8 cellular contexts compared by ENCODE assay signal in the genomic region with DNA sequence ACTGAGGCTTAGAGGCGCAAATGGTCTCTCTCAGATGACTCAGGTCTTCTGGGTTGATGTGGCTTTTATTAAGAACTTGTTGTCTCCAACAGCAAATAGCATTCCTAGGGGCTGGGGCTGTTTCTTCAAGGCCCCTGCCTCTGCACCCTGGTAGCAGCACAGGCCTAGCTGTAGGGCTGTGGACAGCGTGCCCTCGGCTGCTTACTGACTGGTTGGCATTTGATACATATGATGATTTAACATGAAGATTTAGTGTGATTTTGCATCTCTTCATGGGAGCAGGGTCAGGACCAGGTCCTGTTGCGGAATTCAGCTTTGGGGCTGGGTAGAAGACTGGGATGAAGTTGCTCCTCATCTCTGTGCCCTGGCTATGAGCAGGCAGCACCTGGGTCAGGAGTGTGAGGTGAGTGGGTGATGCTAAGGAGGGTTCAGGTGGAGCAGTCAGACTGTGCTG. TPM values are rescaled to one million over a fixed set of nuclear protein-coding genes. Genes with fewer than 3 reads are reported as not detected.
DNase-seq lines count a peak whose midpoint lies in the region; ATAC-seq and TF ChIP-seq lines count a peak whose summit lies in the region.

No MANE protein-coding gene starts in this region.

- peak overlapping the region; percentile 79 for H3K4me3 Mint-ChIP-seq in T-helper 2 cell treated with Interferon-gamma antibody and Interleukin-4, amounts not matched to agents 5 μg/mL and 100 μg/mL, for 36 hours
- no peak overlapping the region for H3K4me3 Mint-ChIP-seq in endothelial cell (ENCODE audit: unreplicated experiment)

- TF ChIP-seq EP300 in suprapubic skin (IDR thresholded peaks at IDR 0.05) = no peak

- H3K27ac ChIP-seq in SJCRH30 = peak overlapping the region; percentile 91
- no peak overlapping the region for H3K27ac ChIP-seq in suprapubic skin

- H3K27ac Mint-ChIP-seq in T-helper 2 cell treated with Interferon-gamma antibody and Interleukin-4, amounts not matched to agents 5 μg/mL and 100 μg/mL, for 36 hours = peak overlapping the region; percentile 47
- H3K27ac Mint-ChIP-seq in endothelial cell (ENCODE audit: unreplicated experiment) = peak overlapping the region; percentile 48

- no peak for DNase-seq in T-helper 2 cell treated with Interferon-gamma antibody and Interleukin-4, amounts not matched to agents 5 μg/mL and 100 μg/mL, for 36 hours (ENCODE audit: low spot score)
- no peak for DNase-seq in T-helper 2 cell
- no peak for DNase-seq in SJCRH30
- no peak for DNase-seq in endothelial cell (ENCODE audit: low spot score)
- DNase-seq in suprapubic skin (ENCODE audit: low spot score in 2 of 2) = no peak

- 92% methylated on average over 4 of the region's 4 CpGs for WGBS in suprapubic skin

- H3K36me3 Mint-ChIP-seq in T-helper 2 cell treated with Interferon-gamma antibody and Interleukin-4, amounts not matched to agents 5 μg/mL and 100 μg/mL, for 36 hours (ENCODE audit: low read depth) = no peaks in the 10 kb centered on the region
- no peaks in the 10 kb centered on the region for H3K36me3 Mint-ChIP-seq in endothelial cell (ENCODE audit: low read depth, unreplicated experiment)

- TF ChIP-seq CTCF in endothelial cell (IDR thresholded peaks at IDR 0.05; ENCODE audit: unreplicated experiment) = no peak
- no peak for TF ChIP-seq CTCF in suprapubic skin (IDR thresholded peaks at IDR 0.05)

- peak overlapping the region; percentile 79 for H3K9ac ChIP-seq in skeletal muscle satellite cell (ENCODE audit: low read depth, low read length)

- peak overlapping the region; percentile 84 for H3K4me2 ChIP-seq in skeletal muscle satellite cell (ENCODE audit: low read length)

- no peaks in the 10 kb centered on the region for H3K27me3 ChIP-seq in SJCRH30
- no peaks in the 10 kb centered on the region for H3K27me3 ChIP-seq in skeletal muscle satellite cell (ENCODE audit: control insufficient read depth, insufficient read depth, low read length)
- no peaks in the 10 kb centered on the region for H3K27me3 ChIP-seq in suprapubic skin

- H3K9me3 ChIP-seq in SJCRH30 (replicated peaks) (no peaks in the 10 kb centered on the region), skeletal muscle satellite cell (replicated peaks; ENCODE audit: low read length) (no peaks in the 10 kb centered on the region), suprapubic skin (no peaks in the 10 kb centered on the region)

- H3K4me3 ChIP-seq in SJCRH30 = peak overlapping the region; percentile 47; the same call in 1 of the 2 replicates
- peak overlapping the region; percentile 35 for H3K4me3 ChIP-seq in skeletal muscle satellite cell (ENCODE audit: low read length)
- H3K4me3 ChIP-seq in suprapubic skin = no peak overlapping the region

- H3K9me3 Mint-ChIP-seq in T-helper 2 cell treated with Interferon-gamma antibody and Interleukin-4, amounts not matched to agents 5 μg/mL and 100 μg/mL, for 36 hours = no peaks in the 10 kb centered on the region
- no peaks in the 10 kb centered on the region for H3K9me3 Mint-ChIP-seq in endothelial cell (ENCODE audit: unreplicated experiment)

- TF ChIP-seq POLR2A in suprapubic skin (IDR thresholded peaks at IDR 0.05) = no peak

- H3K36me3 ChIP-seq in SJCRH30 = no peaks in the 10 kb centered on the region
- H3K36me3 ChIP-seq in skeletal muscle satellite cell (ENCODE audit: insufficient read depth, low read length) = no peaks in the 10 kb centered on the region
- no peaks in the 10 kb centered on the region for H3K36me3 ChIP-seq in suprapubic skin

- H3K27me3 Mint-ChIP-seq in T-helper 2 cell treated with Interferon-gamma antibody and Interleukin-4, amounts not matched to agents 5 μg/mL and 100 μg/mL, for 36 hours (ENCODE audit: low read depth) = no peaks in the 10 kb centered on the region
- peaks cover 10% of the 10 kb centered on the region for H3K27me3 Mint-ChIP-seq in endothelial cell (ENCODE audit: unreplicated experiment)

- ATAC-seq in HG02642 (IDR thresholded peaks at IDR 0.05; ENCODE audit: poor library complexity, unreplicated experiment) = no peak
- no peak for ATAC-seq in GM21423 (IDR thresholded peaks at IDR 0.05; ENCODE audit: unreplicated experiment)

- H3K4me1 ChIP-seq in SJCRH30 (peaks cover 46% of the 10 kb centered on the region), skeletal muscle satellite cell (ENCODE audit: control insufficient read depth, insufficient read depth, low read length) (peaks cover 35% of the 10 kb centered on the region), suprapubic skin (peaks cover 24% of the 10 kb centered on the region)

- H3K4me1 Mint-ChIP-seq in T-helper 2 cell treated with Interferon-gamma antibody and Interleukin-4, amounts not matched to agents 5 μg/mL and 100 μg/mL, for 36 hours (ENCODE audit: low read depth) = peaks cover 61% of the 10 kb centered on the region
- H3K4me1 Mint-ChIP-seq in endothelial cell (ENCODE audit: unreplicated experiment) = peaks cover 42% of the 10 kb centered on the region

RNA-seq across cellular contexts. Expression of a gene that starts 24.3 kb away (rescaled TPM):
- total RNA-seq in SJCRH30 (2014; rRNA removed; shearing (Covaris generic)) = 19.9 and 22.1 TPM in 2 replicates
- total RNA-seq in endothelial cell (ENCODE audit: unreplicated experiment) (4.8 TPM), suprapubic skin (10 to 100 TPM; 22.0 to 86.2 (median 45.8) TPM)
- total RNA-seq in skeletal muscle satellite cell (2012; rRNA removed) = 18.5 and 35.2 TPM in 2 replicates

RNA-seq across cellular contexts. Expression of a gene that starts 26.2 kb away (rescaled TPM):
- 87.4 and 92.2 TPM in 2 replicates for total RNA-seq in SJCRH30 (2014; rRNA removed; shearing (Covaris generic))
- total RNA-seq in endothelial cell (ENCODE audit: unreplicated experiment) = 136 TPM
- total RNA-seq in skeletal muscle satellite cell (2012; rRNA removed) = 71.9 and 75.3 TPM in 2 replicates
- 10 to 100 TPM; 28.4 to 60.8 (median 45.5) TPM for total RNA-seq in suprapubic skin

RNA-seq across cellular contexts. Expression of a gene that starts 48.5 kb away (rescaled TPM):
- 1,652 and 1,704 TPM in 2 replicates for total RNA-seq in SJCRH30 (2014; rRNA removed; shearing (Covaris generic))
- total RNA-seq in endothelial cell (ENCODE audit: unreplicated experiment) = 1,094 TPM
- total RNA-seq in skeletal muscle satellite cell (2012; rRNA removed) = 624 and 1,061 TPM in 2 replicates
- total RNA-seq in suprapubic skin = 100 to 1,000 TPM; 166 to 348 (median 244) TPM

RNA-seq across cellular contexts. Expression of a gene that starts 51.6 kb away (rescaled TPM):
- total RNA-seq in SJCRH30 (2014; rRNA removed; shearing (Covaris generic)) = 24.6 and 25.0 TPM in 2 replicates
- 51.7 TPM for total RNA-seq in endothelial cell (ENCODE audit: unreplicated experiment)
- 6.1 and 7.6 TPM in 2 replicates for total RNA-seq in skeletal muscle satellite cell (2012; rRNA removed)
- total RNA-seq in suprapubic skin = 10 to 100 TPM; 10.4 to 27.0 (median 16.3) TPM
